In the genomic region with DNA sequence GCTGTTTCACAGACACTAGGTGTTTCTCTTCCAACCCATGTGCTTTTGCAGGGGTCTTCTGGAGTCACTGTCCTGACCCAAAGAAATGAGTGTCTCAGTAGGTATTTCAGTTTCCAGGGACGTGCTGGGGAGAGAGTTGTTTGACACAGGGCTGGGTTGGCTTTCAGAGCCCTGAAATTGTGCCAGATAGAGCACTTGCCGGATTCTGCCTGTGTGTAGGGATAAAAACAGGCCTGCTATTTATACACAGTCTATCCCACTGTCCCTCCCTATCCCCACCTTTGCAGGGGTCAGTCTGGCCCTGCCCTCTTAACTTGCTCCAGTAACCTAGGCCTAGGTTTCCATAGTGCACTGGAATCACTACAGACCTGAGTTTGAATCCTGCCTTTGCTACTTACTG, we compare ENCODE assay signal across 9 cellular contexts. TPM values are rescaled to one million over a fixed set of nuclear protein-coding genes. Genes with fewer than 3 reads are reported as not detected.
DNase-seq lines count a peak whose midpoint lies in the region; TF ChIP-seq lines count a peak whose summit lies in the region.
"Had no signal": no experiment of that assay in that cellular context is flagged by ENCODE, and none has a peak within 500 bp of the region (broad histone marks: within the 10 kb centered on the region; RNA-seq: fewer than 3 reads in every experiment).

No MANE protein-coding gene starts in this region.

- no peak for TF ChIP-seq POLR2A in spleen (IDR thresholded peaks at IDR 0.05)

- H3K27ac Mint-ChIP-seq in activated naive CD8-positive, alpha-beta T cell: no peak overlapping the region

- H3K27me3 Mint-ChIP-seq in activated naive CD8-positive, alpha-beta T cell: peaks cover 11% of the 10 kb centered on the region

- no peak for TF ChIP-seq CTCF in KMS-11 (conservative IDR thresholded peaks at IDR 0.05; ENCODE audit: low read depth, low read length)
- TF ChIP-seq CTCF in right atrium auricular region (IDR thresholded peaks at IDR 0.05): no peak
- TF ChIP-seq CTCF in spleen (IDR thresholded peaks at IDR 0.05 in 8 of 11, conservative IDR thresholded peaks at IDR 0.05 in 3 of 11): no peak
- no peak for TF ChIP-seq CTCF in BE2C (IDR thresholded peaks at IDR 0.05; ENCODE audit: low read depth, low read length)

- H3K79me2 ChIP-seq in KMS-11 (ENCODE audit: insufficient read depth, low read depth): no peaks in the 10 kb centered on the region

- peak overlapping the region; percentile 88; the same call in 1 of the 2 replicates for H3K4me2 ChIP-seq in KMS-11

- H3K4me3 Mint-ChIP-seq in activated naive CD8-positive, alpha-beta T cell: peak overlapping the region; percentile 74

- peak overlapping the region; percentile 50; the same call in 1 of the 2 replicates for H2AFZ ChIP-seq in KMS-11 (ENCODE audit: low read depth)

- H4K20me1 ChIP-seq in KMS-11 (ENCODE audit: insufficient read depth): no peaks in the 10 kb centered on the region

- H3K4me1 ChIP-seq in KMS-11 (ENCODE audit: low read depth, poor library complexity, severe bottlenecking) (peaks cover 14% of the 10 kb centered on the region), right atrium auricular region (peaks cover 0 to 48% of the 10 kb centered on the region in 2 donors), spleen (peaks cover 20 to 69% (median 52%) of the 10 kb centered on the region in 6 donors), BE2C (no peaks in the 10 kb centered on the region)

- no peaks in the 10 kb centered on the region for H3K9me3 Mint-ChIP-seq in activated naive CD8-positive, alpha-beta T cell (ENCODE audit: low read depth)

- 70 to 89% (median 78%) methylated on average over 2 of the region's 2 CpGs for WGBS in spleen, 5 donors

- H3K4me3 ChIP-seq in KMS-11 (IDR thresholded peaks at IDR 0.05; ENCODE audit: insufficient read depth, low read depth, low read length): no peak overlapping the region
- H3K4me3 ChIP-seq in right atrium auricular region: peak overlapping the region in 1 of 2 donors; percentile 86
- peak overlapping the region in 1 of 8 donors; percentile 88 for H3K4me3 ChIP-seq in spleen
- H3K4me3 ChIP-seq in BE2C (ENCODE audit: low read depth, low read length): no peak overlapping the region

- no peaks in the 10 kb centered on the region for H3K9me3 ChIP-seq in right atrium auricular region
- no peaks in the 10 kb centered on the region for H3K9me3 ChIP-seq in spleen
- no peaks in the 10 kb centered on the region for H3K9me3 ChIP-seq in BE2C

- H3K27me3 ChIP-seq in KMS-11 (ENCODE audit: insufficient read depth, low read depth) (peaks cover 9% of the 10 kb centered on the region; the same call in 1 of the 2 replicates), right atrium auricular region (no peaks in the 10 kb centered on the region), spleen (replicated peaks in 1 of 7) (peaks cover 0 to 32% (median 0%) of the 10 kb centered on the region in 7 donors), BE2C (no peaks in the 10 kb centered on the region)

- H3K9ac ChIP-seq in KMS-11: no peak overlapping the region

- no peak overlapping the region for H3K27ac ChIP-seq in KMS-11
- peak overlapping the region; percentile 91 to 95 for H3K27ac ChIP-seq in right atrium auricular region
- H3K27ac ChIP-seq in spleen: peak overlapping the region in 3 of 8 donors; percentile 72 to 84 (median 76)

- DNase-seq in right atrium auricular region (ENCODE audit: low spot score) (no peak), spleen (peak; percentile 14), HuH-7.5 (ENCODE audit: low spot score) (no peak), kidney tubule cell (ENCODE audit: low spot score) (no peak), BE2C (no peak)
- DNase-seq in activated effector memory CD4-positive, alpha-beta T cell treated with anti-CD3 and anti-CD28 coated beads, Interleukin-2, amount 50 U/mL, for 16 hours: no peak
- DNase-seq: HCEC 1CT had no signal

- H3K36me3 ChIP-seq in KMS-11 (ENCODE audit: insufficient read depth) (no peaks in the 10 kb centered on the region), right atrium auricular region (no peaks in the 10 kb centered on the region), spleen (no peaks in the 10 kb centered on the region), BE2C (no peaks in the 10 kb centered on the region)

- peaks cover 33% of the 10 kb centered on the region for H3K4me1 Mint-ChIP-seq in activated naive CD8-positive, alpha-beta T cell (ENCODE audit: low read depth)

- H3K36me3 Mint-ChIP-seq in activated naive CD8-positive, alpha-beta T cell: no peaks in the 10 kb centered on the region

- intact Hi-C loops in spleen (cut with DNase I; ENCODE audit: low total_unique reads): no loop called here

RNA-seq across cellular contexts. Expression of a gene that starts 1.0 kb away (rescaled TPM):
- total RNA-seq in right atrium auricular region (10 to 100 TPM; 32.2 to 60.7 TPM), spleen (10 to 100 TPM in 2 of 7 donors, 1 to 10 TPM in 5; 4.2 to 16.2 (median 8.9) TPM)
- polyA plus RNA-seq in spleen: 1 to 10 TPM; 1.2 to 2.7 (median 1.7) TPM
- polyA plus RNA-seq in BE2C (2012; ENCODE audit: insufficient read depth, insufficient read length, low read depth): 9.8 TPM

RNA-seq across cellular contexts. Expression of a gene that starts 12.6 kb away (rescaled TPM):
- total RNA-seq in right atrium auricular region: not detected
- total RNA-seq in spleen: under 1 TPM in 4 of 7 donors, not detected in 3; 0.10 to 0.54 (median 0.16) TPM
- polyA plus RNA-seq in spleen: under 1 TPM; 0.03 to 0.05 (median 0.04) TPM
- polyA plus RNA-seq in BE2C (2012; ENCODE audit: insufficient read depth, insufficient read length, low read depth): not detected

RNA-seq across cellular contexts. Expression of a gene that starts 44.5 kb away (rescaled TPM):
- total RNA-seq in right atrium auricular region: 100 to 1,000 TPM in 1 of 2 donors, 10 to 100 TPM in 1; 80.4 to 123 TPM
- total RNA-seq in spleen: 10 to 100 TPM; 38.0 to 77.3 (median 41.2) TPM
- polyA plus RNA-seq in spleen: 10 to 100 TPM; 62.8 to 82.1 (median 77.9) TPM
- 99.7 TPM for polyA plus RNA-seq in BE2C (2012; ENCODE audit: insufficient read depth, insufficient read length, low read depth)

RNA-seq across cellular contexts. Expression of a gene that starts 54.3 kb away (rescaled TPM):
- total RNA-seq in right atrium auricular region: 10 to 100 TPM; 50.4 to 58.6 TPM
- 100 to 1,000 TPM; 154 to 235 (median 167) TPM for total RNA-seq in spleen
- 10 to 100 TPM; 30.5 to 52.3 (median 42.3) TPM for polyA plus RNA-seq in spleen
- polyA plus RNA-seq in BE2C (2012; ENCODE audit: insufficient read depth, insufficient read length, low read depth): 103 TPM
